21 cellular contexts compared by ENCODE assay signal in genomic region chr18:30485078-30485477, GRCh38.
"Had no signal": no experiment of that assay in that cellular context is flagged by ENCODE, and none has a peak within 500 bp of the region (broad histone marks: within the 10 kb centered on the region; RNA-seq: fewer than 3 reads in every experiment).

No MANE protein-coding gene starts in this region.

- DNase-seq: activated CD4-positive, alpha-beta T cell treated with anti-CD3 and anti-CD28 coated beads for 4 hours; activated CD8-positive, alpha-beta memory T cell treated with anti-CD3 and anti-CD28 coated beads, Interleukin-2, amount 50 U/mL, for 4 hours; activated CD8-positive, alpha-beta T cell treated with anti-CD3 and anti-CD28 coated beads for 36 hours; activated gamma-delta T cell treated with Interleukin-2 at 50 U/mL for 16 hours; activated naive CD4-positive, alpha-beta T cell treated with anti-CD3 and anti-CD28 coated beads, Interleukin-2, amount 10 ng/mL, durations not matched to agents 7 days and 5 days; activated naive CD8-positive, alpha-beta T cell treated with anti-CD3 and anti-CD28 coated beads for 36 hours; activated T-cell treated with anti-CD3 and anti-CD28 coated beads, Interleukin-2, amount 50 U/mL, for 72 hours; anterior cingulate cortex; central memory CD4-positive, alpha-beta T cell; Karpas-422; NCI-H1048; NCI-H1417 treated with DMSO at 0.1 percent for 48 hours; NCI-H1694; NCI-H2029 treated with DMSO at 0.1 percent for 48 hours; NCI-H345; NCI-H510A; NCI-H526 treated with DMSO at 0.1 percent for 48 hours; PC-9; SHP77 treated with DMSO at 0.1 percent for 48 hours had no signal

- H3K27ac ChIP-seq: breast epithelium, PC-9 had no signal

- H3K4me3 ChIP-seq: breast epithelium, PC-9 had no signal

- H3K9me3 ChIP-seq: breast epithelium had no signal

- H3K4me2 ChIP-seq: PC-9 had no signal

- H3K4me1 ChIP-seq: breast epithelium had no signal

- ATAC-seq: activated CD4-positive, CD25-positive, alpha-beta regulatory T cell treated with anti-CD3 and anti-CD28 coated beads, Interleukin-2, amount 50 U/mL, for 24 hours; activated CD8-positive, alpha-beta T cell treated with anti-CD3 and anti-CD28 coated beads for 36 hours; activated T-cell treated with anti-CD3 and anti-CD28 coated beads, Interleukin-2, amount 50 U/mL, for 72 hours had no signal

- H3K27me3 ChIP-seq: breast epithelium had no signal

- H2AFZ ChIP-seq: PC-9 had no signal

- H3K36me3 ChIP-seq: breast epithelium had no signal
